ENCODE assay signal across 1 cellular context in genomic region chr22:37848587-37849088, GRCh38.
A peak's percentile ranks its signal among the peaks of the same experiment; 100 is the strongest.
TF ChIP-seq lines count a peak whose summit lies in the region.

No MANE protein-coding gene starts in this region.

TF ChIP-seq in HEK293, 187 proteins besides CTCF, POLR2A, EP300 and RAD21 (continued from another document):
- TF ChIP-seq ZNF280D (tag by site-specific recombination; IDR thresholded peaks at IDR 0.05) = 0 out of 2 replicates have a peak, but pooled peaks have one; percentile 52
- TF ChIP-seq REPIN1 (tag by site-specific recombination; IDR thresholded peaks at IDR 0.05; ENCODE audit: low read depth) = no peak
- TF ChIP-seq ZBTB11 (tag by site-specific recombination; conservative IDR thresholded peaks at IDR 0.05; ENCODE audit: low read depth) = peak; percentile 67; the same call in 1 of the 2 replicates
- no peak for TF ChIP-seq ZNF624 (tag by site-specific recombination; IDR thresholded peaks at IDR 0.05)
- TF ChIP-seq SP7 (tag by site-specific recombination; IDR thresholded peaks at IDR 0.05) = no peak
- TF ChIP-seq HOXC10 (CRISPR knock-in tag; IDR thresholded peaks at IDR 0.05) = no peak
- TF ChIP-seq ZNF157 (tag by site-specific recombination; IDR thresholded peaks at IDR 0.05) = no peak
- TF ChIP-seq SCRT1 (tag by site-specific recombination; IDR thresholded peaks at IDR 0.05; ENCODE audit: borderline replicate concordance) = no peak
- no peak for TF ChIP-seq KLF7 (tag by site-specific recombination; IDR thresholded peaks at IDR 0.05; ENCODE audit: borderline replicate concordance)
- no peak for TF ChIP-seq ZNF18 (tag by site-specific recombination; IDR thresholded peaks at IDR 0.05)
- no peak for TF ChIP-seq ZSCAN23 (tag by site-specific recombination; IDR thresholded peaks at IDR 0.05)
- 0 out of 2 replicates have a peak, but pooled peaks have one; percentile 14 for TF ChIP-seq ZBTB17 (tag by site-specific recombination; IDR thresholded peaks at IDR 0.05)
- no peak for TF ChIP-seq ZNF214 (tag by site-specific recombination; IDR thresholded peaks at IDR 0.05; ENCODE audit: borderline replicate concordance)
TF ChIP-seq in HEK293: peak in this region for 5.
